ENCODE assay signal across 12 cellular contexts in the genomic region with DNA sequence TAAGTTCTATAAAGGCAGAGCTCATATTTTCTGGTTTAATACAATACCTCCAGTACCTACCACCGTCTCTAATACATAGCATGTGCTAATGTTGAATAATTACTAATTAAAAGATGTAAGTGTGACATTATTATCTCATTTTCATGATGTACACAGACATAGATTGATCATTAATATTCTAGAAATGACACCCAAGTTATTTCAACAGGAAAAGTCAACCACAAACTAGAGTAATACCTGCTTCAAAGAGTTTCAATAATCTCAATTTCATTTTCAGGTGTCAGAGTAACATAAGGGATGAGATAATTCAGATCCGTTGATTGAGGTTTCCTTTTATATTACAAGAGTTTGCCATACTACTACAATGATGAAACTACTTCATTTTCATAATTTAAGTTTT.
A peak's percentile ranks its signal among the peaks of the same experiment; 100 is the strongest.
DNase-seq lines count a peak whose midpoint lies in the region; ATAC-seq and TF ChIP-seq lines count a peak whose summit lies in the region.
"Had no signal": no experiment of that assay in that cellular context is flagged by ENCODE, and none has a peak within 500 bp of the region (broad histone marks: within the 10 kb centered on the region; RNA-seq: fewer than 3 reads in every experiment).

No MANE protein-coding gene starts in this region.

- TF ChIP-seq POLR2A in uterus (IDR thresholded peaks at IDR 0.05) (no peak), breast epithelium (IDR thresholded peaks at IDR 0.05) (no peak)

- DNase-seq in islet precursor cell: no peak
- DNase-seq in heart right ventricle: no peak
- DNase-seq in uterus: no peak
- no peak for DNase-seq in breast epithelium (ENCODE audit: low spot score in 2 of 2)
- DNase-seq: CD4-positive, alpha-beta memory T cell; central memory CD4-positive, alpha-beta T cell; mucosa of descending colon had no signal

- ATAC-seq in GM18499 (IDR thresholded peaks at IDR 0.05; ENCODE audit: insufficient read depth, unreplicated experiment) (peak; percentile 88), GM19397 (IDR thresholded peaks at IDR 0.05; ENCODE audit: unreplicated experiment) (peak; percentile 67), HG02623 (IDR thresholded peaks at IDR 0.05; ENCODE audit: unreplicated experiment) (peak; percentile 70), HG03175 (IDR thresholded peaks at IDR 0.05; ENCODE audit: unreplicated experiment) (peak; percentile 91), heart right ventricle (no peak)
- ATAC-seq: activated naive CD4-positive, alpha-beta T cell treated with anti-CD3 and anti-CD28 coated beads, Interleukin-2, amount 50 U/mL, for 72 hours; mucosa of descending colon had no signal

- H3K36me3 ChIP-seq in heart right ventricle (no peaks in the 10 kb centered on the region), uterus (no peaks in the 10 kb centered on the region), breast epithelium (no peaks in the 10 kb centered on the region)

- intact Hi-C loops in heart right ventricle (cut with DNase I) (no loop called here), uterus (cut with DNase I; ENCODE audit: low total_unique reads) (no loop called here), breast epithelium (cut with DNase I; ENCODE audit: low total_unique reads) (no loop called here)

- 85 to 86% methylated on average over 2 of the region's 2 CpGs for WGBS in heart right ventricle, 2 donors

- H3K4me3 ChIP-seq in heart right ventricle (no peak overlapping the region), uterus (no peak overlapping the region), breast epithelium (no peak overlapping the region)
- H3K4me3 ChIP-seq: mucosa of descending colon had no signal

- H3K27ac ChIP-seq in heart right ventricle (no peak overlapping the region), uterus (no peak overlapping the region), breast epithelium (no peak overlapping the region)

- H3K9me3 ChIP-seq in heart right ventricle: no peaks in the 10 kb centered on the region
- H3K9me3 ChIP-seq in uterus: no peaks in the 10 kb centered on the region
- no peaks in the 10 kb centered on the region for H3K9me3 ChIP-seq in breast epithelium
- H3K9me3 ChIP-seq: mucosa of descending colon had no signal

- no peaks in the 10 kb centered on the region for H3K4me1 ChIP-seq in heart right ventricle
- H3K4me1 ChIP-seq in uterus: no peaks in the 10 kb centered on the region
- no peaks in the 10 kb centered on the region for H3K4me1 ChIP-seq in breast epithelium

- no peaks in the 10 kb centered on the region for H3K27me3 ChIP-seq in heart right ventricle
- H3K27me3 ChIP-seq in uterus: no peaks in the 10 kb centered on the region
- H3K27me3 ChIP-seq in breast epithelium: no peaks in the 10 kb centered on the region

- TF ChIP-seq CTCF in heart right ventricle (IDR thresholded peaks at IDR 0.05): no peak
- TF ChIP-seq CTCF in uterus (IDR thresholded peaks at IDR 0.05): no peak
- no peak for TF ChIP-seq CTCF in breast epithelium (IDR thresholded peaks at IDR 0.05)

Comparison
In these comparisons a context has a peak if more than half of its experiments do, and no peak if none do; other contexts are left out.
1. ATAC-seq: peak in GM18499 (single experiment), GM19397 (single experiment), HG02623 (single experiment) and HG03175 (single experiment); none in heart right ventricle (0 of 8).